In the genomic region with DNA sequence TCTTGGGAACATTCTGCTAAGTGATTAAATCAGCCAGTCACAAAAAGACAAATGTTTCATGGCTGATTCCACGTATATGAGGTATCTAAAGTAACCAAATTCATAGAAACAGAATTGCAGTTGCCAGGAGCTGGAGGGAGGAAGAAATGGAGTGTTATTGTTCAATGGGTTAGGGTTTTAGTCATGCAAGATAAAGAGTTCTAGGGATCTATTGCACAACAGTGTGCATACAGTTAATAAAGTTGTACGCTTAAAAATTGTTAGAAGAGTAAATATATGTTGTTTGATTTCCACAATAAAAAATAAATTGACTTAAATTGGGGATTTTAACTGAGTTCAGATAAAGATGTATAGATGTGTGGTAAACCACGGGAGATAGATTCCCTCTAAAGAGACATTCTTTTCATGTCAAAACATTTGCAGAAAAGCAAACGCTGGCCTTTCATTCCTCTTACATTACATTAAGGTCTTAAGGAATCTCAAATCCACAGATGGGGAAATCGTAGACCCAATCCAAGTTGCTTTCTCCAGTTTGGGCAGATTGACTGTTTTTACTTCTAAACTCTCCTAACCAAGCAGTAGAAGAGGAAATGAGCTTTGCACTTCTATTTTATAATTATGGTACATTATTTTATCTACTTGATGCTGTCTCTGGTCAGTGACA, we compare ENCODE assay signal across 18 cellular contexts. TPM values are rescaled to one million over a fixed set of nuclear protein-coding genes. Genes with fewer than 3 reads are reported as not detected.
A peak's percentile ranks its signal among the peaks of the same experiment; 100 is the strongest.
DNase-seq lines count a peak whose midpoint lies in the region; ATAC-seq, FAIRE-seq and TF ChIP-seq lines count a peak whose summit lies in the region.
"Had no signal": no experiment of that assay in that cellular context is flagged by ENCODE, and none has a peak within 500 bp of the region (broad histone marks: within the 10 kb centered on the region; RNA-seq: fewer than 3 reads in every experiment).

No MANE protein-coding gene starts in this region.

- POLR2A ChIA-PET in HepG2 (lab: Yijun Ruan, JAX), result interaction anchor here (1.0 kb wide), 1 partner anchor 29 kb away, joined by 3 read pairs; no protein-coding TSS in a partner anchor

- H3K4me3 ChIP-seq in HepG2 (replicated peaks in 1 of 3; ENCODE audit: insufficient read depth in 1 of 3, low read depth in 2 of 3, low read length in 3 of 3) (no peak overlapping the region), right lobe of liver (no peak overlapping the region), bronchial epithelial cell (ENCODE audit: low read depth, low read length) (no peak overlapping the region), fibroblast of the aortic adventitia (ENCODE audit: low read depth, low read length) (no peak overlapping the region), neural progenitor cell (no peak overlapping the region)
- H3K4me3 ChIP-seq: BLaER1 had no signal

- H3K27me3 ChIP-seq in HepG2 (ENCODE audit: control insufficient read depth in 1 of 2, insufficient read depth in 2 of 2, low read length in 2 of 2) (peaks cover 3 to 19% of the 10 kb centered on the region in 2 experiments; a peak in 4 of 5 replicates), right lobe of liver (no peaks in the 10 kb centered on the region), bronchial epithelial cell (ENCODE audit: control insufficient read depth, insufficient read depth, low read length) (no peaks in the 10 kb centered on the region), neural progenitor cell (peaks cover 29% of the 10 kb centered on the region)
- H3K27me3 ChIP-seq: BLaER1 had no signal

- peaks cover 6% of the 10 kb centered on the region for H3K4me1 Mint-ChIP-seq in neural progenitor cell

- in situ Hi-C loops in HepG2 (cut with HindIII; ENCODE audit: extremely low pct_ligation_motif_present, low pct_unique_long_range_greater_than_20kb), result no loop called here

- no peak for TF ChIP-seq EP300 in HepG2 (IDR thresholded peaks at IDR 0.05; ENCODE audit: low read depth in 2 of 2, low read length in 2 of 2)
- no peak for TF ChIP-seq EP300 in HepG2 (CRISPR knock-in tag; IDR thresholded peaks at IDR 0.05; ENCODE audit: borderline replicate concordance)

- CTCF ChIA-PET in HepG2 (lab: Yijun Ruan, JAX; ENCODE audit: low intra/inter-chr PET ratio, low total read pairs), result no interaction called here

- FAIRE-seq in HepG2 (lab: Jason Lieb, UNC) (no peak), bronchial epithelial cell (lab: Jason Lieb, UNC) (no peak)
- FAIRE-seq: GM19239 had no signal

- H3K79me2 ChIP-seq in HepG2 (ENCODE audit: insufficient read depth, low read length) (no peaks in the 10 kb centered on the region), neural progenitor cell (ENCODE audit: low read depth) (no peaks in the 10 kb centered on the region)

- TF ChIP-seq POLR2A in HepG2 (IDR thresholded peaks at IDR 0.05; ENCODE audit: insufficient read depth in 1 of 2, low read depth in 2 of 2, low read length in 2 of 2), result no peak
- TF ChIP-seq POLR2A in right lobe of liver (IDR thresholded peaks at IDR 0.05), result no peak

- no peaks in the 10 kb centered on the region for H3F3A ChIP-seq in neural progenitor cell (ENCODE audit: low read depth)

- H3K4me3 Mint-ChIP-seq in neural progenitor cell, result no peak overlapping the region
- H3K4me3 Mint-ChIP-seq: CD8-positive, alpha-beta memory T cell; HFFc6 had no signal

- no TSS peak for BruUV-seq in HepG2 (replicated peaks; lab: Mats Ljungman, UMichigan)

- ATAC-seq in HepG2, result no peak
- ATAC-seq in right lobe of liver, result no peak
- no peak for ATAC-seq in GM21447 (IDR thresholded peaks at IDR 0.05; ENCODE audit: unreplicated experiment)

- H3K9ac ChIP-seq in HepG2 (ENCODE audit: insufficient read depth, low read depth, low read length) (no peak overlapping the region), neural progenitor cell (no peak overlapping the region)
- H3K9ac ChIP-seq: BLaER1 had no signal

- peaks cover 19% of the 10 kb centered on the region for H3K9me3 Mint-ChIP-seq in neural progenitor cell
- H3K9me3 Mint-ChIP-seq: CD8-positive, alpha-beta memory T cell; HFFc6 had no signal

- H3K4me1 ChIP-seq in HepG2 (ENCODE audit: insufficient read depth, low read length), result peaks cover 7% of the 10 kb centered on the region; the same call in 1 of the 2 replicates
- no peaks in the 10 kb centered on the region for H3K4me1 ChIP-seq in right lobe of liver
- H3K4me1 ChIP-seq in neural progenitor cell, result no peaks in the 10 kb centered on the region

- 15% methylated on average over 5 of the region's 5 CpGs for WGBS in HepG2 (ENCODE audit: low lambda C conversion rate)
- 42% methylated on average over 5 of the region's 5 CpGs for WGBS in right lobe of liver (ENCODE audit: insufficient coverage, low coverage, low lambda C conversion rate, missing lambda C conversion rate)

- H3K27ac Mint-ChIP-seq in neural progenitor cell, result no peak overlapping the region
- H3K27ac Mint-ChIP-seq: CD8-positive, alpha-beta memory T cell; HFFc6 had no signal

- H2AFZ ChIP-seq in HepG2 (ENCODE audit: low read length) (no peak overlapping the region), neural progenitor cell (replicated peaks) (no peak overlapping the region)

- no peak overlapping the region for H3K27ac ChIP-seq in HepG2 (ENCODE audit: extremely low read length, insufficient read depth, low read length)
- H3K27ac ChIP-seq in right lobe of liver, result no peak overlapping the region
- no peak overlapping the region for H3K27ac ChIP-seq in neural progenitor cell
- H3K27ac ChIP-seq: BLaER1 had no signal

- intact Hi-C loops in HepG2 (cut with micrococcal nuclease; ENCODE audit: unreplicated experiment) (no loop called here), right lobe of liver (cut with DNase I) (no loop called here)

- H3K9me3 ChIP-seq in HepG2 (ENCODE audit: low read length), result no peaks in the 10 kb centered on the region
- H3K9me3 ChIP-seq in right lobe of liver, result no peaks in the 10 kb centered on the region
- no peaks in the 10 kb centered on the region for H3K9me3 ChIP-seq in neural progenitor cell (ENCODE audit: low read depth)

- H3K36me3 Mint-ChIP-seq in neural progenitor cell, result no peaks in the 10 kb centered on the region

- peaks cover 25% of the 10 kb centered on the region for H3K27me3 Mint-ChIP-seq in neural progenitor cell (ENCODE audit: insufficient read depth, low read depth)

- H4K20me1 ChIP-seq in HepG2 (ENCODE audit: insufficient read depth, low read length) (no peaks in the 10 kb centered on the region), neural progenitor cell (ENCODE audit: low read depth) (no peaks in the 10 kb centered on the region)
- H4K20me1 ChIP-seq: BLaER1 had no signal

- H3K4me2 ChIP-seq in HepG2 (ENCODE audit: low read depth, low read length) (no peak overlapping the region), neural progenitor cell (no peak overlapping the region)
- H3K4me2 ChIP-seq: BLaER1 had no signal

- TF ChIP-seq CTCF in HepG2 (CRISPR knock-in tag; IDR thresholded peaks at IDR 0.05) (no peak), right lobe of liver (IDR thresholded peaks at IDR 0.05) (no peak), bronchial epithelial cell (IDR thresholded peaks at IDR 0.05; ENCODE audit: insufficient read depth, low read length, severe bottlenecking) (no peak), fibroblast of the aortic adventitia (IDR thresholded peaks at IDR 0.05; ENCODE audit: insufficient read depth, low read length) (no peak), neural progenitor cell (IDR thresholded peaks at IDR 0.05) (no peak)

- TF ChIP-seq RAD21 in HepG2 (CRISPR knock-in tag; IDR thresholded peaks at IDR 0.05), result no peak

- H3K36me3 ChIP-seq in HepG2 (replicated peaks in 1 of 2; ENCODE audit: control insufficient read depth in 1 of 2, insufficient read depth in 2 of 2, low read length in 2 of 2), result no peaks in the 10 kb centered on the region
- H3K36me3 ChIP-seq in right lobe of liver, result no peaks in the 10 kb centered on the region
- H3K36me3 ChIP-seq in bronchial epithelial cell (ENCODE audit: control insufficient read depth, insufficient read depth, low read length), result no peaks in the 10 kb centered on the region
- H3K36me3 ChIP-seq in neural progenitor cell, result no peaks in the 10 kb centered on the region
- H3K36me3 ChIP-seq: BLaER1 had no signal

- no peak for DNase-seq in HepG2 (ENCODE audit: low spot score)
- DNase-seq in right lobe of liver, result no peak
- peak; percentile 12 for DNase-seq in bronchial epithelial cell (ENCODE audit: low read depth)
- DNase-seq in fibroblast of the aortic adventitia (ENCODE audit: low read depth), result peak; percentile 57
- no peak for DNase-seq in neural progenitor cell (ENCODE audit: low spot score)
- DNase-seq in HUDEP-2 (lab: John Stamatoyannopoulos, UW; ENCODE audit: unreplicated experiment in 76 of 76), result no peak
- DNase-seq: 8988T; AML-193; CD8-positive, alpha-beta memory T cell; DMS53; GF-D8; HCEC 1CT; HFFc6 had no signal

RNA-seq across cellular contexts. Expression of a gene that starts 4.6 kb away (rescaled TPM):
- not detected in 2 replicates for total RNA-seq in HepG2 (2016; rRNA removed; fragmentation: Illumina TruSeq; extraction: Trizol)
- not detected in 2 replicates for total RNA-seq in HepG2 (2016; cell fraction: cytosol; rRNA removed; fragmentation: Illumina TruSeq; extraction: Trizol; ENCODE audit: low read depth)
- total RNA-seq in HepG2 (2016; cell fraction: insoluble cytoplasmic fraction; rRNA removed; fragmentation: Illumina TruSeq; extraction: Trizol), result not detected in 2 replicates
- not detected in 2 replicates for total RNA-seq in HepG2 (2016; cell fraction: membrane; rRNA removed; fragmentation: Illumina TruSeq; extraction: Trizol)
- not detected in 2 replicates for total RNA-seq in HepG2 (2016; cell fraction: nucleus; rRNA removed; fragmentation: Illumina TruSeq; extraction: Trizol)
- polyA plus RNA-seq in HepG2 (2011; rRNA removed), result 0.03 TPM in 1 of 2 replicates, not detected in the other
- polyA plus RNA-seq in HepG2 (2011; cell fraction: cytosol; rRNA removed), result not detected in 2 replicates
- not detected in 2 replicates for polyA plus RNA-seq in HepG2 (2011; cell fraction: nucleus; rRNA removed)
- not detected in 2 replicates for polyA plus RNA-seq in HepG2 (2012)
- polyA plus RNA-seq in HepG2 (2016; cell fraction: cytosol; fragmentation: Illumina TruSeq; extraction: Trizol; ENCODE audit: low read depth), result not detected in 2 replicates
- not detected in 2 replicates for polyA plus RNA-seq in HepG2 (2016; cell fraction: insoluble cytoplasmic fraction; fragmentation: Illumina TruSeq; extraction: Trizol; ENCODE audit: low read depth)
- polyA plus RNA-seq in HepG2 (2016; cell fraction: membrane; fragmentation: Illumina TruSeq; extraction: Trizol; ENCODE audit: low read depth), result not detected in 2 replicates
- polyA plus RNA-seq in HepG2 (2016; cell fraction: nucleus; fragmentation: Illumina TruSeq; extraction: Trizol; ENCODE audit: insufficient read depth, low read depth), result not detected in 2 replicates
- not detected in 2 replicates for polyA minus RNA-seq in HepG2 (2011; rRNA and poly(A)+ RNA removed; ENCODE audit: low replicate concordance)
- polyA minus RNA-seq in HepG2 (2011; cell fraction: cytosol; rRNA and poly(A)+ RNA removed), result not detected in 2 replicates
- 0.13 TPM in 1 of 2 replicates, not detected in the other for polyA minus RNA-seq in HepG2 (2011; cell fraction: nucleus; rRNA and poly(A)+ RNA removed)
- under 1 TPM in 2 of 6 experiments, not detected in 4; 0.09 to 0.12 TPM for total RNA-seq in right lobe of liver
- total RNA-seq in bronchial epithelial cell, result not detected in 2 replicates
- total RNA-seq in fibroblast of the aortic adventitia (ENCODE audit: low replicate concordance), result not detected in 2 replicates
- not detected in 2 replicates for total RNA-seq in neural progenitor cell (ENCODE audit: low replicate concordance)
- total RNA-seq: CD8-positive, alpha-beta memory T cell; H4; HFFc6; HT1080 had no signal
- polyA plus RNA-seq: CD8-positive, alpha-beta memory T cell had no signal

RNA-seq across cellular contexts. Expression of a gene that starts 53.3 kb away (rescaled TPM):
- total RNA-seq in HepG2 (2016; rRNA removed; fragmentation: Illumina TruSeq; extraction: Trizol), result 13.0 and 17.0 TPM in 2 replicates
- 18.8 and 21.7 TPM in 2 replicates for total RNA-seq in HepG2 (2016; cell fraction: cytosol; rRNA removed; fragmentation: Illumina TruSeq; extraction: Trizol; ENCODE audit: low read depth)
- 11.4 and 16.1 TPM in 2 replicates for total RNA-seq in HepG2 (2016; cell fraction: insoluble cytoplasmic fraction; rRNA removed; fragmentation: Illumina TruSeq; extraction: Trizol)
- 40.2 and 47.3 TPM in 2 replicates for total RNA-seq in HepG2 (2016; cell fraction: membrane; rRNA removed; fragmentation: Illumina TruSeq; extraction: Trizol)
- 7.6 and 10.0 TPM in 2 replicates for total RNA-seq in HepG2 (2016; cell fraction: nucleus; rRNA removed; fragmentation: Illumina TruSeq; extraction: Trizol)
- polyA plus RNA-seq in HepG2 (2011; rRNA removed), result 40.4 and 51.0 TPM in 2 replicates
- 44.2 and 56.2 TPM in 2 replicates for polyA plus RNA-seq in HepG2 (2011; cell fraction: cytosol; rRNA removed)
- polyA plus RNA-seq in HepG2 (2011; cell fraction: nucleus; rRNA removed), result 31.7 and 32.2 TPM in 2 replicates
- polyA plus RNA-seq in HepG2 (2012), result 16.4 and 30.0 TPM in 2 replicates
- polyA plus RNA-seq in HepG2 (2016; cell fraction: cytosol; fragmentation: Illumina TruSeq; extraction: Trizol; ENCODE audit: low read depth), result 60.8 and 72.2 TPM in 2 replicates
- 33.1 and 40.9 TPM in 2 replicates for polyA plus RNA-seq in HepG2 (2016; cell fraction: insoluble cytoplasmic fraction; fragmentation: Illumina TruSeq; extraction: Trizol; ENCODE audit: low read depth)
- polyA plus RNA-seq in HepG2 (2016; cell fraction: membrane; fragmentation: Illumina TruSeq; extraction: Trizol; ENCODE audit: low read depth), result 102 TPM in 2 replicates
- 31.0 and 33.1 TPM in 2 replicates for polyA plus RNA-seq in HepG2 (2016; cell fraction: nucleus; fragmentation: Illumina TruSeq; extraction: Trizol; ENCODE audit: insufficient read depth, low read depth)
- 5.9 and 53.2 TPM in 2 replicates for polyA minus RNA-seq in HepG2 (2011; rRNA and poly(A)+ RNA removed; ENCODE audit: low replicate concordance)
- polyA minus RNA-seq in HepG2 (2011; cell fraction: cytosol; rRNA and poly(A)+ RNA removed), result 23.0 and 26.9 TPM in 2 replicates
- 9.8 and 13.2 TPM in 2 replicates for polyA minus RNA-seq in HepG2 (2011; cell fraction: nucleus; rRNA and poly(A)+ RNA removed)
- 10 to 100 TPM in 3 of 6 experiments, 1 to 10 TPM in 3; 2.6 to 17.5 (median 7.6) TPM for total RNA-seq in right lobe of liver
- 1.3 and 5.6 TPM in 2 replicates for total RNA-seq in bronchial epithelial cell
- total RNA-seq in fibroblast of the aortic adventitia (ENCODE audit: low replicate concordance), result 0.16 and 1.7 TPM in 2 replicates
- total RNA-seq in neural progenitor cell (ENCODE audit: low replicate concordance), result 5.2 and 19.4 TPM in 2 replicates

Comparison
In these comparisons a context has a peak if more than half of its experiments do, and no peak if none do; other contexts are left out.
1. DNase-seq: peak in bronchial epithelial cell (single experiment) and fibroblast of the aortic adventitia (single experiment); none in HepG2 (single experiment), right lobe of liver (0 of 3), neural progenitor cell (single experiment) and HUDEP-2 (0 of 76).